In genomic region chr12:6534158-6534913, GRCh38 we compare ENCODE assay signal across 1 cellular context.
A peak's percentile ranks its signal among the peaks of the same experiment; 100 is the strongest.
TF ChIP-seq lines count a peak whose summit lies in the region.

TSS of gene GAPDH (plus strand) at chr12:6534517. CDS start at chr12:6534833, 316 bp downstream.

TF ChIP-seq in HEK293, 187 proteins besides CTCF, POLR2A, EP300 and RAD21 (continued from another document and continues in another):
- TF ChIP-seq PRDM10 (tag by site-specific recombination; IDR thresholded peaks at IDR 0.05) = peak; percentile 91
- TF ChIP-seq SETDB1 (IDR thresholded peaks at IDR 0.05; ENCODE audit: insufficient read length, low read length) = no peak
- TF ChIP-seq ZNF366 (tag by site-specific recombination; conservative IDR thresholded peaks at IDR 0.05) = no peak
- TF ChIP-seq ZNF501 (tag by site-specific recombination; IDR thresholded peaks at IDR 0.05) = peak; percentile 81; the same call in 1 of the 2 replicates
- no peak; the same call in 1 of the 2 replicates for TF ChIP-seq ZNF600 (tag by site-specific recombination; IDR thresholded peaks at IDR 0.05)
- TF ChIP-seq ZSCAN30 (tag by site-specific recombination; IDR thresholded peaks at IDR 0.05) = 0 out of 2 replicates have a peak, but pooled peaks have one; percentile 7
- TF ChIP-seq KLF16 (tag by site-specific recombination; IDR thresholded peaks at IDR 0.05) = no peak; the same call in 1 of the 2 replicates
- TF ChIP-seq ZNF639 (tag by site-specific recombination; IDR thresholded peaks at IDR 0.05) = no peak
- TF ChIP-seq ZNF645 (tag by site-specific recombination; IDR thresholded peaks at IDR 0.05) = no peak
- TF ChIP-seq KLF17 (tag by site-specific recombination; IDR thresholded peaks at IDR 0.05) = peak; percentile 13; the same call in 1 of the 2 replicates
- TF ChIP-seq, protein P1, sequence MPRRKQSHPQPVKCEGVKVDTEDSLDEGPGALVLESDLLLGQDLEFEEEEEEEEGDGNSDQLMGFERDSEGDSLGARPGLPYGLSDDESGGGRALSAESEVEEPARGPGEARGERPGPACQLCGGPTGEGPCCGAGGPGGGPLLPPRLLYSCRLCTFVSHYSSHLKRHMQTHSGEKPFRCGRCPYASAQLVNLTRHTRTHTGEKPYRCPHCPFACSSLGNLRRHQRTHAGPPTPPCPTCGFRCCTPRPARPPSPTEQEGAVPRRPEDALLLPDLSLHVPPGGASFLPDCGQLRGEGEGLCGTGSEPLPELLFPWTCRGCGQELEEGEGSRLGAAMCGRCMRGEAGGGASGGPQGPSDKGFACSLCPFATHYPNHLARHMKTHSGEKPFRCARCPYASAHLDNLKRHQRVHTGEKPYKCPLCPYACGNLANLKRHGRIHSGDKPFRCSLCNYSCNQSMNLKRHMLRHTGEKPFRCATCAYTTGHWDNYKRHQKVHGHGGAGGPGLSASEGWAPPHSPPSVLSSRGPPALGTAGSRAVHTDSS (tag by site-specific recombination; IDR thresholded peaks at IDR 0.05) = peak; percentile 34
- TF ChIP-seq MYNN (tag by site-specific recombination; IDR thresholded peaks at IDR 0.05; ENCODE audit: borderline replicate concordance) = no peak
- no peak for TF ChIP-seq ZNF571 (tag by site-specific recombination; IDR thresholded peaks at IDR 0.05)
- TF ChIP-seq YY2 (tag by site-specific recombination; IDR thresholded peaks at IDR 0.05) = no peak; the same call in none of the 2 replicates
- no peak for TF ChIP-seq ZNF16 (tag by site-specific recombination; IDR thresholded peaks at IDR 0.05; ENCODE audit: low read depth)
- TF ChIP-seq ZNF114 (tag by site-specific recombination; IDR thresholded peaks at IDR 0.05) = no peak
- peak; percentile 35; the same call in 1 of the 2 replicates for TF ChIP-seq ZNF2 (tag by site-specific recombination; IDR thresholded peaks at IDR 0.05)
- no peak for TF ChIP-seq PBX3 (CRISPR knock-in tag; IDR thresholded peaks at IDR 0.05)
- TF ChIP-seq ZNF146 (tag by site-specific recombination; IDR thresholded peaks at IDR 0.05) = no peak
- TF ChIP-seq ZNF394 (tag by site-specific recombination; IDR thresholded peaks at IDR 0.05; ENCODE audit: borderline replicate concordance) = no peak
- TF ChIP-seq ZNF701 (tag by site-specific recombination; IDR thresholded peaks at IDR 0.05) = no peak
- no peak for TF ChIP-seq ZNF223 (tag by site-specific recombination; IDR thresholded peaks at IDR 0.05)
- TF ChIP-seq, protein P2, sequence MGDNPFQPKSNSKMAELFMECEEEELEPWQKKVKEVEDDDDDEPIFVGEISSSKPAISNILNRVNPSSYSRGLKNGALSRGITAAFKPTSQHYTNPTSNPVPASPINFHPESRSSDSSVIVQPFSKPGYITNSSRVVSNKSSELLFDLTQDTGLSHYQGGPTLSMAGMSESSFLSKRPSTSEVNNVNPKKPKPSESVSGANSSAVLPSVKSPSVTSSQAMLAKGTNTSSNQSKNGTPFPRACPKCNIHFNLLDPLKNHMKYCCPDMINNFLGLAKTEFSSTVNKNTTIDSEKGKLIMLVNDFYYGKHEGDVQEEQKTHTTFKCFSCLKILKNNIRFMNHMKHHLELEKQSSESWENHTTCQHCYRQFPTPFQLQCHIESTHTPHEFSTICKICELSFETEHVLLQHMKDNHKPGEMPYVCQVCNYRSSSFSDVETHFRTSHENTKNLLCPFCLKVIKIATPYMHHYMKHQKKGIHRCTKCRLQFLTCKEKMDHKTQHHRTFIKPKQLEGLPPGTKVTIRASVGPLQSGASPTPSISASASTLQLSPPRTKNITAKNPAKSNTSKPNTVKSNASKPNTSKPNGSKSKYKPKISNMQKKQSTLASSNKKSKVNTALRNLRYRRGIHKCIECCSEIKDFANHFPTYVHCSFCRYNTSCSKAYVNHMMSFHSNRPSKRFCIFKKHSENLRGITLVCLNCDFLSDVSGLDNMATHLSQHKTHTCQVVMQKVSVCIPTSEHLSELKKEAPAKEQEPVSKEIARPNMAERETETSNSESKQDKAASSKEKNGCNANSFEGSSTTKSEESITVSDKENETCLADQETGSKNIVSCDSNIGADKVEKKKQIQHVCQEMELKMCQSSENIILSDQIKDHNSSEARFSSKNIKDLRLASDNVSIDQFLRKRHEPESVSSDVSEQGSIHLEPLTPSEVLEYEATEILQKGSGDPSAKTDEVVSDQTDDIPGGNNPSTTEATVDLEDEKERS (tag by site-specific recombination; IDR thresholded peaks at IDR 0.05) = no peak
- TF ChIP-seq ZNF292 (tag by site-specific recombination; IDR thresholded peaks at IDR 0.05; ENCODE audit: borderline replicate concordance, low read depth) = no peak
- TF ChIP-seq, protein P3, sequence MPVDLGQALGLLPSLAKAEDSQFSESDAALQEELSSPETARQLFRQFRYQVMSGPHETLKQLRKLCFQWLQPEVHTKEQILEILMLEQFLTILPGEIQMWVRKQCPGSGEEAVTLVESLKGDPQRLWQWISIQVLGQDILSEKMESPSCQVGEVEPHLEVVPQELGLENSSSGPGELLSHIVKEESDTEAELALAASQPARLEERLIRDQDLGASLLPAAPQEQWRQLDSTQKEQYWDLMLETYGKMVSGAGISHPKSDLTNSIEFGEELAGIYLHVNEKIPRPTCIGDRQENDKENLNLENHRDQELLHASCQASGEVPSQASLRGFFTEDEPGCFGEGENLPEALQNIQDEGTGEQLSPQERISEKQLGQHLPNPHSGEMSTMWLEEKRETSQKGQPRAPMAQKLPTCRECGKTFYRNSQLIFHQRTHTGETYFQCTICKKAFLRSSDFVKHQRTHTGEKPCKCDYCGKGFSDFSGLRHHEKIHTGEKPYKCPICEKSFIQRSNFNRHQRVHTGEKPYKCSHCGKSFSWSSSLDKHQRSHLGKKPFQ (tag by site-specific recombination; IDR thresholded peaks at IDR 0.05) = no peak
- TF ChIP-seq ZNF112 (tag by site-specific recombination; IDR thresholded peaks at IDR 0.05) = no peak
- TF ChIP-seq ZNF350 (tag by site-specific recombination; IDR thresholded peaks at IDR 0.05) = no peak
- no peak for TF ChIP-seq ZNF354C (tag by site-specific recombination; IDR thresholded peaks at IDR 0.05; ENCODE audit: borderline replicate concordance, low read depth)
- TF ChIP-seq ZNF548 (tag by site-specific recombination; IDR thresholded peaks at IDR 0.05) = no peak
- TF ChIP-seq KLF9 (tag by site-specific recombination; IDR thresholded peaks at IDR 0.05; ENCODE audit: low read depth) = peak; percentile 84
- TF ChIP-seq ZNF148 (tag by site-specific recombination; IDR thresholded peaks at IDR 0.05; ENCODE audit: borderline replicate concordance) = no peak; the same call in 1 of the 2 replicates
- peak; percentile 93 for TF ChIP-seq ZEB2 (tag by site-specific recombination; IDR thresholded peaks at IDR 0.05)
- TF ChIP-seq ZNF776 (tag by site-specific recombination; IDR thresholded peaks at IDR 0.05; ENCODE audit: borderline replicate concordance) = no peak
- TF ChIP-seq MZF1 (tag by site-specific recombination; IDR thresholded peaks at IDR 0.05; ENCODE audit: borderline replicate concordance) = peak; percentile 11; the same call in 1 of the 2 replicates
- TF ChIP-seq, protein P4, sequence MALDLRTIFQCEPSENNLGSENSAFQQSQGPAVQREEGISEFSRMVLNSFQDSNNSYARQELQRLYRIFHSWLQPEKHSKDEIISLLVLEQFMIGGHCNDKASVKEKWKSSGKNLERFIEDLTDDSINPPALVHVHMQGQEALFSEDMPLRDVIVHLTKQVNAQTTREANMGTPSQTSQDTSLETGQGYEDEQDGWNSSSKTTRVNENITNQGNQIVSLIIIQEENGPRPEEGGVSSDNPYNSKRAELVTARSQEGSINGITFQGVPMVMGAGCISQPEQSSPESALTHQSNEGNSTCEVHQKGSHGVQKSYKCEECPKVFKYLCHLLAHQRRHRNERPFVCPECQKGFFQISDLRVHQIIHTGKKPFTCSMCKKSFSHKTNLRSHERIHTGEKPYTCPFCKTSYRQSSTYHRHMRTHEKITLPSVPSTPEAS (tag by site-specific recombination; IDR thresholded peaks at IDR 0.05) = 0 out of 2 replicates have a peak, but pooled peaks have one; percentile 10
- peak; percentile 97 for TF ChIP-seq ZFHX2 (tag by site-specific recombination; conservative IDR thresholded peaks at IDR 0.05)
- TF ChIP-seq ZNF426 (tag by site-specific recombination; IDR thresholded peaks at IDR 0.05) = no peak
- peak; percentile 89 for TF ChIP-seq EGR2 (tag by site-specific recombination; IDR thresholded peaks at IDR 0.05; ENCODE audit: low read depth)
- peak; percentile 73 for TF ChIP-seq ZBTB17 (tag by site-specific recombination; IDR thresholded peaks at IDR 0.05)
- TF ChIP-seq TRIM28 (IDR thresholded peaks at IDR 0.05; ENCODE audit: borderline replicate concordance, low read length) = peak; percentile 82; the same call in 1 of the 2 replicates
- TF ChIP-seq, protein P5, sequence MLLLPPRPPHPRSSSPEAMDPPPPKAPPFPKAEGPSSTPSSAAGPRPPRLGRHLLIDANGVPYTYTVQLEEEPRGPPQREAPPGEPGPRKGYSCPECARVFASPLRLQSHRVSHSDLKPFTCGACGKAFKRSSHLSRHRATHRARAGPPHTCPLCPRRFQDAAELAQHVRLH (tag by site-specific recombination; IDR thresholded peaks at IDR 0.05) = 0 out of 2 replicates have a peak, but pooled peaks have one; percentile 3
- TF ChIP-seq ZBTB8A (tag by site-specific recombination; IDR thresholded peaks at IDR 0.05) = peak; percentile 97
- peak; percentile 70; the same call in 1 of the 2 replicates for TF ChIP-seq SP7 (tag by site-specific recombination; IDR thresholded peaks at IDR 0.05)
